Comparison of ENCODE assay signal across 1 cellular context in genomic region chr4:157221895-157222763, GRCh38.
TF ChIP-seq lines count a peak whose summit lies in the region.

No MANE protein-coding gene starts in this region.

TF ChIP-seq in H1, 55 proteins besides CTCF, POLR2A, EP300 and RAD21 (continued from another document):
- no peak for TF ChIP-seq ATF3 (IDR thresholded peaks at IDR 0.05; ENCODE audit: insufficient read depth, low read depth, low read length)
- TF ChIP-seq ZNF274 (IDR thresholded peaks at IDR 0.05; ENCODE audit: borderline replicate concordance, extremely low read depth, low read length) = no peak
- no peak for TF ChIP-seq SIX5 (IDR thresholded peaks at IDR 0.05; ENCODE audit: low read depth, low read length)
- TF ChIP-seq FOSL1 (IDR thresholded peaks at IDR 0.05; ENCODE audit: insufficient read depth, low read depth, low read length) = no peak
- TF ChIP-seq SRF (IDR thresholded peaks at IDR 0.05; ENCODE audit: low read depth, low read length) = no peak
- TF ChIP-seq E2F6 (IDR thresholded peaks at IDR 0.05) = peak; percentile 68
- peak; percentile 35; the same call in 1 of the 2 replicates for TF ChIP-seq SUZ12 (IDR thresholded peaks at IDR 0.05; ENCODE audit: low read length)
- TF ChIP-seq JUN (IDR thresholded peaks at IDR 0.05; ENCODE audit: low read depth, low read length) = no peak
- TF ChIP-seq RBBP5 (IDR thresholded peaks at IDR 0.05; ENCODE audit: borderline replicate concordance, low read depth, low read length) = peak; percentile 51; the same call in 1 of the 2 replicates
- TF ChIP-seq JUND (IDR thresholded peaks at IDR 0.05; ENCODE audit: low read length) = no peak
- no peak for TF ChIP-seq BRCA1 (IDR thresholded peaks at IDR 0.05; ENCODE audit: low read depth, low read length)
- no peak for TF ChIP-seq GABPA (IDR thresholded peaks at IDR 0.05; ENCODE audit: borderline replicate concordance, insufficient read depth, low read length)
- no peak for TF ChIP-seq POU5F1 (IDR thresholded peaks at IDR 0.05; ENCODE audit: low read depth, low read length)
- TF ChIP-seq USF2 (IDR thresholded peaks at IDR 0.05; ENCODE audit: low read length) = no peak
- TF ChIP-seq NRF1 (IDR thresholded peaks at IDR 0.05; ENCODE audit: low read depth, low read length) = no peak
- TF ChIP-seq MAX (IDR thresholded peaks at IDR 0.05) = no peak; the same call in 1 of the 2 replicates
- TF ChIP-seq RXRA (IDR thresholded peaks at IDR 0.05; ENCODE audit: insufficient read depth, low read depth, low read length) = no peak
- TF ChIP-seq TAF1 (IDR thresholded peaks at IDR 0.05; ENCODE audit: low read depth, low read length) = peak; percentile 21; the same call in 1 of the 2 replicates
- TF ChIP-seq NANOG (IDR thresholded peaks at IDR 0.05; ENCODE audit: insufficient read depth, low read depth, low read length, poor library complexity, severe bottlenecking) = no peak
- no peak for TF ChIP-seq HDAC6 (IDR thresholded peaks at IDR 0.05; ENCODE audit: low read depth, low read length)
- TF ChIP-seq CHD7 (IDR thresholded peaks at IDR 0.05; ENCODE audit: insufficient replicate concordance, low read length) = no peak
- peak; percentile 56 for TF ChIP-seq EZH2 (IDR thresholded peaks at IDR 0.05; ENCODE audit: low read depth, low read length, severe bottlenecking)
